Comparison of ENCODE assay signal across 7 cellular contexts in the genomic region with DNA sequence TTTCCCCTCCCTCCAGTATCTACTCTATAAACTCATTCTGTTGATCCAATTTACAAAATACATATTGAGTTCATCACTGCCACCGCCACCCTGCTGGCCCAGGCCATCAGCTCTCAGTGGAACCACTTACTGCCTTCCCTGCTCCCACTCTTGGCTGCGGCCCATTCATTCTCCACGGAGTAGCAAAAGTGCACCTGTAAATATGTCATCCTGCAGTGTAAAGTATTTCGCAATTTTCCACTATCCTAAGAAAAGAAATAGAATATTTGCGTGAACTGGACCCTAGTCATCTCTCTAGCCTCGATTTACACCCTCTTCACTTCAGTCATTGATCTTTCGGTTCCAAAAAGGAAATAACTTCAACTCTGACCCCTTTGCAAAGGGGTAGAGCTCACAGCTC.
"Had no signal": no experiment of that assay in that cellular context is flagged by ENCODE, and none has a peak within 500 bp of the region (broad histone marks: within the 10 kb centered on the region; RNA-seq: fewer than 3 reads in every experiment).

No MANE protein-coding gene starts in this region.

- H3K4me2 ChIP-seq: KMS-11 had no signal

- DNase-seq: IMR-90, Karpas-422, KBM-7, KG1 had no signal

- FAIRE-seq: HTR-8/SVneo had no signal

- H3K9ac ChIP-seq: KMS-11 had no signal

- H3K27ac ChIP-seq: HL-60, KMS-11 had no signal
